Comparison of ENCODE assay signal across 30 cellular contexts in the genomic region with DNA sequence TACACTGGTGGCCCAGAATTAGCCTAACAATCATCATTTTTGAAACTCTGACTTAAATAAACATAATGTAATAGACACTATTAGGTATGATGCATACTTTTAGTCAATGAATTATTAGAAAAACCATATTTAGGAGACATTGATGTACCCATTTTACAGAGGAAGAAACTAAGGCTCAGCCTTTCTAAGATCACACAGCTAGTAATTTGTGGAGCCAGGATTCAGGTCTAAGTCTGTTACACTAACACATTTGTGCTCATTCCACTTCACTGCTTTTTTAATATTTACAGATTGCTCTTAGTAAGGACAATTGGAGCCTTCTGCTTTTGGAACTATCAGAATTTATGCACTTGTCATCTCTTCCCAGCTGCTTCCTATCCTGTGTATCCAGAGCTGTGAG. TPM values are rescaled to one million over a fixed set of nuclear protein-coding genes. Genes with fewer than 3 reads are reported as not detected.
"Had no signal": no experiment of that assay in that cellular context is flagged by ENCODE, and none has a peak within 500 bp of the region (broad histone marks: within the 10 kb centered on the region; RNA-seq: fewer than 3 reads in every experiment).

No MANE protein-coding gene starts in this region.

- H3K9me3 ChIP-seq: colonic mucosa, esophagus muscularis mucosa, esophagus squamous epithelium, gastrocnemius medialis, gastroesophageal sphincter, heart left ventricle, heart right ventricle had no signal

- FAIRE-seq: colon, endometrium, endothelial cell of umbilical vein, frontal cortex had no signal

- H3K36me3 ChIP-seq: colonic mucosa, esophagus muscularis mucosa, esophagus squamous epithelium, gastrocnemius medialis, gastroesophageal sphincter, heart left ventricle, heart right ventricle had no signal

- H3K9me3 Mint-ChIP-seq: dendritic cell treated with granulocyte-macrophage colony-stimulating factor and Interleukin-4, amounts not matched to agents 40 ng/mL and 50 ng/mL, for 4 days; effector memory CD8-positive, alpha-beta T cell; endodermal cell had no signal

- H3K4me3 Mint-ChIP-seq: dendritic cell treated with granulocyte-macrophage colony-stimulating factor and Interleukin-4, amounts not matched to agents 40 ng/mL and 50 ng/mL, for 4 days; effector memory CD8-positive, alpha-beta T cell; endodermal cell had no signal

- H3K27ac Mint-ChIP-seq: dendritic cell treated with granulocyte-macrophage colony-stimulating factor and Interleukin-4, amounts not matched to agents 40 ng/mL and 50 ng/mL, for 4 days; effector memory CD8-positive, alpha-beta T cell; endodermal cell had no signal

- H3K4me1 ChIP-seq: colonic mucosa, esophagus muscularis mucosa, esophagus squamous epithelium, foreskin keratinocyte, gastrocnemius medialis, gastroesophageal sphincter, heart left ventricle, heart right ventricle had no signal

- H3K4me1 Mint-ChIP-seq: endodermal cell had no signal

- ATAC-seq: effector memory CD8-positive, alpha-beta T cell; esophagus mucosa; foreskin keratinocyte; gastrocnemius medialis; gastroesophageal sphincter; heart left ventricle; heart right ventricle had no signal

- H3K4me3 ChIP-seq: colonic mucosa, coronary artery, dorsolateral prefrontal cortex, esophagus muscularis mucosa, esophagus squamous epithelium, gastrocnemius medialis, gastroesophageal sphincter, heart left ventricle, heart right ventricle had no signal

- H3K27me3 ChIP-seq: colonic mucosa, dorsolateral prefrontal cortex, gastrocnemius medialis, gastroesophageal sphincter, heart left ventricle, heart right ventricle had no signal

- DNase-seq: colonic mucosa; cortex of kidney; dermis blood vessel endothelial cell; dorsolateral prefrontal cortex; effector CD4-positive, alpha-beta T cell; effector CD8-positive, alpha-beta T cell; effector memory CD4-positive, alpha-beta T cell; effector memory CD8-positive, alpha-beta T cell; endodermal cell; erythroblast; esophagus squamous epithelium; foreskin fibroblast; foreskin keratinocyte; foreskin melanocyte; gastrocnemius medialis; glutamatergic neuron; head of caudate nucleus; heart left ventricle; heart right ventricle had no signal

- H3K27ac ChIP-seq: colonic mucosa, coronary artery, dorsolateral prefrontal cortex, epithelial cell of prostate, esophagus muscularis mucosa, esophagus squamous epithelium, foreskin keratinocyte, gastrocnemius medialis, gastroesophageal sphincter, heart left ventricle, heart right ventricle had no signal

RNA-seq across cellular contexts. Expression of a gene that starts 8.9 kb away (rescaled TPM):
- total RNA-seq: dermis blood vessel endothelial cell, endothelial cell of umbilical vein, esophagus mucosa, fibroblast of villous mesenchyme, gastrocnemius medialis had no signal
